Comparison of ENCODE assay signal across 8 cellular contexts in the genomic region with DNA sequence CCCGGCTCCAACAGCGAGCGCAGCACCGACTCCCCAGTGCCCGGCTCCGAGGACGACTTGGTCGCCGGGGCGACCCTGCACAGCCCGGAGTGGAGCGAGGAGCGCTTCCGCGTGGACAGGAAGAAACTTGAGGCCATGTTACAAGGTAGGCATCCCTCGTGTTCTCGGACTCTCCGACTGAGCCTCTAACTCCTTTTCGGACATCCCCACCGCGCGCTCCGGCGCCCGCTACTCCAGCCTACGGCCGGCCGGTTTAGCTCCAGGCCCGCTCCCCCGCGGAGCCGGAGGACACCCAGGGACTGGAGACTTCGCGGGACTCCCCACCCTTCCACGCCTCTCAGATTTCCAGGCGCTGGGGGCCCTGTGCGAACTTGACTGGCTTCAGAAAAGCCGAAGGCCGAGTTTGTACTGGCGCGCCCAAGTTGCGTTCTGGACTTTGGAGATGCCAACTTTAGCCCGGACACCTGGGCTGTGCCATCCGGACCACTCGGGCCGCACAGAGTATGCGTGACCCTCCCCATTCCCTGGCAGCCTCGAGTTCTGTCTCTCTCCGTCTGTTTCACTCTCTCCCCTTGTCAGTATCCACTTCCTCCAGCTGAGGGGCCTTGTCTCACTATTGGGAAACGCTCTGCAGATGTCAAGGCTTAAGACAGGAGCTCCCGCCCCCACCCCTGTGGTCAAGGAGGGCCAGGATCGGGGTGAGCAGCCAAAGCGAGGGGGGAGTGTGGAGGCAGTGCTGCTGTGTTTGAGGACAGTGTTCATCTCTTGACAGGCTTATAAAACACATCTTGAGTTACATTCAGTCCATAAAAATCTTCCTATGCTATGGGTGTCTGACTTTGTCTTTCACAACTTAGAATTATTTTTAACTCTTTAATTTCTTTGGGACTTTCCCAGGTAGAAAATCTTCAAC. TPM values are rescaled to one million over a fixed set of nuclear protein-coding genes. Genes with fewer than 3 reads are reported as not detected.
DNase-seq lines count a peak whose midpoint lies in the region; ATAC-seq and TF ChIP-seq lines count a peak whose summit lies in the region.

No MANE protein-coding gene starts in this region.

- H3K4me2 ChIP-seq in skeletal muscle satellite cell (ENCODE audit: low read length), result peak overlapping the region; percentile 91

- H3K9me3 ChIP-seq in NT2/D1 (ENCODE audit: insufficient read depth, low read length), result no peaks in the 10 kb centered on the region
- no peaks in the 10 kb centered on the region for H3K9me3 ChIP-seq in skeletal muscle satellite cell (replicated peaks; ENCODE audit: low read length)

- H3K4me1 Mint-ChIP-seq in chondrocyte (ENCODE audit: low read depth), result peaks cover 51% of the 10 kb centered on the region

- H3K4me3 ChIP-seq in NT2/D1 (ENCODE audit: insufficient read length, low read depth), result peak overlapping the region; percentile 76
- peak overlapping the region; percentile 88 for H3K4me3 ChIP-seq in skeletal muscle satellite cell (ENCODE audit: low read length)

- DNase-seq in stimulated activated CD4-positive, alpha-beta T cell treated with anti-CD3 and anti-CD28 coated beads, Interleukin-15, amount 100 ng/mL, for 24 hours, result peak; percentile 3
- DNase-seq in stimulated activated CD4-positive, alpha-beta T cell treated with anti-CD3 and anti-CD28 coated beads, Interleukin-2, amount 100 ng/mL, for 24 hours, result no peak
- DNase-seq in NT2/D1 (ENCODE audit: low read depth, low spot score) (no peak), chondrocyte (ENCODE audit: low spot score) (peak; percentile 48), islet precursor cell (peak; percentile 60), HT-29 (ENCODE audit: low spot score) (no peak)

- H3K36me3 Mint-ChIP-seq in chondrocyte (ENCODE audit: low read depth), result no peaks in the 10 kb centered on the region

- H3K4me1 ChIP-seq in NT2/D1 (ENCODE audit: insufficient read depth, insufficient read length) (no peaks in the 10 kb centered on the region), skeletal muscle satellite cell (ENCODE audit: control insufficient read depth, insufficient read depth, low read length) (peaks cover 24% of the 10 kb centered on the region)

- ATAC-seq in HG03025 (IDR thresholded peaks at IDR 0.05; ENCODE audit: low FRiP score, unreplicated experiment), result no peak

- peak overlapping the region; percentile 94 for H3K27ac Mint-ChIP-seq in chondrocyte (ENCODE audit: unreplicated experiment)

- no peak for TF ChIP-seq CTCF in chondrocyte (IDR thresholded peaks at IDR 0.05)

- H3K9ac ChIP-seq in NT2/D1 (ENCODE audit: insufficient read length, low read depth), result peak overlapping the region; percentile 85
- H3K9ac ChIP-seq in skeletal muscle satellite cell (ENCODE audit: low read depth, low read length), result peak overlapping the region; percentile 89

- H3K27me3 ChIP-seq in NT2/D1 (ENCODE audit: insufficient read depth, insufficient read length), result peaks cover 32% of the 10 kb centered on the region
- H3K27me3 ChIP-seq in skeletal muscle satellite cell (ENCODE audit: control insufficient read depth, insufficient read depth, low read length), result no peaks in the 10 kb centered on the region

- H3K36me3 ChIP-seq in NT2/D1 (ENCODE audit: insufficient read depth, insufficient read length, low read length) (no peaks in the 10 kb centered on the region), skeletal muscle satellite cell (ENCODE audit: insufficient read depth, low read length) (no peaks in the 10 kb centered on the region)

- H3K9me3 Mint-ChIP-seq in chondrocyte (ENCODE audit: low read depth), result no peaks in the 10 kb centered on the region

- peak overlapping the region; percentile 95 for H3K4me3 Mint-ChIP-seq in chondrocyte (ENCODE audit: unreplicated experiment)

- H3K27me3 Mint-ChIP-seq in chondrocyte (ENCODE audit: low read depth), result no peaks in the 10 kb centered on the region

RNA-seq across cellular contexts. Expression of gene BICC1, which starts 0.8 kb away (rescaled TPM):
- 32.2 to 51.1 TPM (median 32.4 TPM) in 3 replicates for total RNA-seq in chondrocyte
- 27.5 and 31.2 TPM in 2 replicates for total RNA-seq in skeletal muscle satellite cell (2012; rRNA removed)
- total RNA-seq in HT-29 (2014; rRNA removed; shearing (Covaris generic)), result not detected in 2 replicates

Comparison
In these comparisons a context has a peak if more than half of its experiments do, and no peak if none do; other contexts are left out.
1. DNase-seq: peak in stimulated activated CD4-positive, alpha-beta T cell treated with anti-CD3 and anti-CD28 coated beads, Interleukin-15, amount 100 ng/mL, for 24 hours (single experiment), chondrocyte (single experiment) and islet precursor cell (single experiment); none in stimulated activated CD4-positive, alpha-beta T cell treated with anti-CD3 and anti-CD28 coated beads, Interleukin-2, amount 100 ng/mL, for 24 hours (0 of 2), NT2/D1 (single experiment) and HT-29 (single experiment).
2. RNA of gene BICC1, which starts 0.8 kb away (total RNA-seq): 32.2 to 51.1 TPM in chondrocyte; not detected in HT-29; every median in the first group is over 10 times any median in the second.